1 cellular context compared by ENCODE assay signal in genomic region chr10:91220194-91220953, GRCh38.
A peak's percentile ranks its signal among the peaks of the same experiment; 100 is the strongest.
TF ChIP-seq lines count a peak whose summit lies in the region.

Gene PCGF5 (plus strand): TSS chr10:91220663. CDS start chr10:91222872, 2,209 bp downstream.

TF ChIP-seq in SK-N-SH, 30 proteins besides CTCF, POLR2A, EP300 and RAD21 (continued from another document):
- TF ChIP-seq NRF1 (IDR thresholded peaks at IDR 0.05; ENCODE audit: low read depth, low read length) (peak; percentile 30; the same call in 1 of the 2 replicates), PBX3 (IDR thresholded peaks at IDR 0.05) (no peak), SMC3 (IDR thresholded peaks at IDR 0.05; ENCODE audit: low read depth, low read length) (no peak), TAF1 (IDR thresholded peaks at IDR 0.05; ENCODE audit: borderline replicate concordance, low read depth, low read length) (peak; percentile 51; the same call in 1 of the 2 replicates)
